In the genomic region with DNA sequence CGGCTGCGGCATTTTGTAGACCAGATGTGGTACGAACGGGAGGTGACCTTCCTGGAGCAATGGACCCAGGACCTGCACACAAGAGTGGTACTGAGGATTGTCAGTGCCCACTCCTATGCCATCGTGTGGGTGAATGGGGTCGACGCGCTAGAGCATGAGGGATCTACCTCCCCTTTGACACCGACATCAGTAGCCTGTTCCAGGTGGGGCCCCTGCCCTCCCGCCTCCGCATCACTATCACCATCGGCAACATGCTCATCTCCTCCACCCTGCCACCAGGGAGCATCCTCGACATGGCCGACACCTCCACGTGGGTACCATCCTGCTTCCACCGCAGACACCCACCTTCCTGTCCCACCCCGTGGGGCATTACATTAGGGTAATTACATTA, we compare ENCODE assay signal across 8 cellular contexts. TPM values are rescaled to one million over a fixed set of nuclear protein-coding genes. Genes with fewer than 3 reads are reported as not detected.
A peak's percentile ranks its signal among the peaks of the same experiment; 100 is the strongest.
DNase-seq lines count a peak whose midpoint lies in the region; ATAC-seq and TF ChIP-seq lines count a peak whose summit lies in the region.

No MANE protein-coding gene starts in this region.

- H2BK15ac ChIP-seq in neuronal stem cell (ENCODE audit: low read length), result no peak overlapping the region

- no peak overlapping the region for H2AFZ ChIP-seq in neuronal stem cell (ENCODE audit: low read length)

- H3K36me3 ChIP-seq in heart left ventricle, result peaks cover 0 to 22% (median 5%) of the 10 kb centered on the region in 9 donors
- H3K36me3 ChIP-seq in SJSA1, result peaks cover 3% of the 10 kb centered on the region
- H3K36me3 ChIP-seq in duodenal mucosa (ENCODE audit: control insufficient read depth in 1 of 2, insufficient read depth in 2 of 2, low read length in 2 of 2), result peaks cover 2 to 5% of the 10 kb centered on the region in 2 donors
- peaks cover 6 to 23% of the 10 kb centered on the region in 2 donors for H3K36me3 ChIP-seq in neuronal stem cell (replicated peaks in 1 of 2; ENCODE audit: control insufficient read depth in 2 of 2, insufficient read depth in 2 of 2, low read length in 2 of 2)

- peak overlapping the region; percentile 87 for H3K23ac ChIP-seq in neuronal stem cell (ENCODE audit: low read depth, low read length, poor library complexity)

- H3K9me3 ChIP-seq in heart left ventricle, result no peaks in the 10 kb centered on the region
- no peaks in the 10 kb centered on the region; the same call in 1 of the 2 replicates for H3K9me3 ChIP-seq in SJSA1 (replicated peaks)
- H3K9me3 ChIP-seq in duodenal mucosa (ENCODE audit: control insufficient read depth in 1 of 2, low read length in 2 of 2), result no peaks in the 10 kb centered on the region
- peaks cover 0 to 5% of the 10 kb centered on the region in 2 donors for H3K9me3 ChIP-seq in neuronal stem cell (replicated peaks in 1 of 2; ENCODE audit: control insufficient read depth in 2 of 2, insufficient read depth in 1 of 2, low read depth in 1 of 2, low read length in 2 of 2)

- intact Hi-C loops in heart left ventricle (cut with DNase I), result loop anchor here in 4 of 10 donors (2.0 to 10.0 kb wide), 4 partner anchors 348 to 463 kb away; partner anchors contain the start of gene GYPE (in 1 of the 4)
- intact Hi-C loops in left ventricle myocardium superior (cut with micrococcal nuclease), result no loop called here

- H3K14ac ChIP-seq in neuronal stem cell (ENCODE audit: low read length), result peak overlapping the region; percentile 89

- peak overlapping the region; percentile 53 for H2BK12ac ChIP-seq in neuronal stem cell (ENCODE audit: low read length)

- H4K91ac ChIP-seq in neuronal stem cell (ENCODE audit: low read depth, low read length, poor library complexity), result no peak overlapping the region

- H2BK120ac ChIP-seq in neuronal stem cell (ENCODE audit: low read depth, low read length), result peak overlapping the region; percentile 39

- peaks cover 0 to 15% (median 3%) of the 10 kb centered on the region in 12 donors for H3K4me1 ChIP-seq in heart left ventricle
- peaks cover 5% of the 10 kb centered on the region; the same call in 1 of the 2 replicates for H3K4me1 ChIP-seq in SJSA1 (replicated peaks)
- H3K4me1 ChIP-seq in duodenal mucosa (ENCODE audit: control insufficient read depth in 1 of 2, insufficient read depth in 2 of 2, low read length in 2 of 2), result peaks cover 5 to 14% of the 10 kb centered on the region in 2 donors
- H3K4me1 ChIP-seq in neuronal stem cell (ENCODE audit: control insufficient read depth in 2 of 2, insufficient read depth in 1 of 2, low read depth in 1 of 2, low read length in 2 of 2), result no peaks in the 10 kb centered on the region

- peak overlapping the region in 2 of 12 donors; percentile 48 to 64 for H3K27ac ChIP-seq in heart left ventricle
- no peak overlapping the region for H3K27ac ChIP-seq in SJSA1
- no peak overlapping the region for H3K27ac ChIP-seq in duodenal mucosa (ENCODE audit: low read depth, low read length)
- no peak overlapping the region for H3K27ac ChIP-seq in neuronal stem cell (replicated peaks; ENCODE audit: low read length)

- no peak overlapping the region for H3K4ac ChIP-seq in neuronal stem cell (ENCODE audit: low read length)

- no peak overlapping the region for H2BK5ac ChIP-seq in neuronal stem cell (ENCODE audit: low read length)

- H2AK5ac ChIP-seq in neuronal stem cell (ENCODE audit: low read depth, low read length), result peak overlapping the region; percentile 58

- no peak for TF ChIP-seq CTCF in heart left ventricle (IDR thresholded peaks at IDR 0.05)

- H3K4me3 ChIP-seq in heart left ventricle (peak overlapping the region; percentile 24 to 73 (median 66)), SJSA1 (peak overlapping the region; percentile 37), duodenal mucosa (ENCODE audit: low read depth in 1 of 2, low read length in 2 of 2) (peak overlapping the region; percentile 80 to 88), neuronal stem cell (ENCODE audit: low read length in 2 of 2) (peak overlapping the region in 1 of 2 donors; percentile 9)

- 46 to 69% (median 58%) methylated on average over 17 of the region's 17 CpGs for WGBS in heart left ventricle, 4 donors
- WGBS in neuronal stem cell (ENCODE audit: extremely low coverage in 2 of 2, insufficient read length in 2 of 2, insufficient replicate concordance in 1 of 2), 2 donors, result no CpG with 5 or more reads among the region's 17 CpGs

- H3K27me3 ChIP-seq in heart left ventricle (no peaks in the 10 kb centered on the region), SJSA1 (replicated peaks) (no peaks in the 10 kb centered on the region), duodenal mucosa (ENCODE audit: control insufficient read depth in 1 of 2, insufficient read depth in 2 of 2, low read length in 2 of 2) (no peaks in the 10 kb centered on the region), neuronal stem cell (ENCODE audit: control insufficient read depth in 3 of 3, insufficient read depth in 3 of 3, low read depth in 1 of 3, low read length in 3 of 3) (no peaks in the 10 kb centered on the region)

- H3K18ac ChIP-seq in neuronal stem cell (ENCODE audit: low read length), result peak overlapping the region; percentile 28

- no peak overlapping the region for H4K8ac ChIP-seq in neuronal stem cell (ENCODE audit: low read depth, low read length)

- DNase-seq in heart left ventricle (peak in 2 of 5 donors; percentile 33 to 58), left ventricle myocardium superior (no peak), SJSA1 (ENCODE audit: low read depth in 1 of 2, low spot score in 2 of 2) (no peak), neuronal stem cell (ENCODE audit: low spot score) (no peak), GM19240 (ENCODE audit: insufficient read length, low spot score) (no peak)

- H3K9ac ChIP-seq in duodenal mucosa (ENCODE audit: low read depth in 1 of 2, low read length in 2 of 2) (peak overlapping the region; percentile 48 to 59), neuronal stem cell (ENCODE audit: low read depth, low read length, poor library complexity) (no peak overlapping the region)

- H3K79me1 ChIP-seq in neuronal stem cell (ENCODE audit: low read depth, low read length), result no peaks in the 10 kb centered on the region

- ATAC-seq in heart left ventricle (peak in 3 of 4 donors; percentile 9 to 12 (median 12)), left ventricle myocardium superior (no peak), GM18505 (IDR thresholded peaks at IDR 0.05; ENCODE audit: unreplicated experiment) (no peak), HG03342 (IDR thresholded peaks at IDR 0.05; ENCODE audit: unreplicated experiment) (no peak)

- TF ChIP-seq POLR2A in heart left ventricle (IDR thresholded peaks at IDR 0.05), result no peak
- no peak for TF ChIP-seq POLR2A in GM18505 (IDR thresholded peaks at IDR 0.05; ENCODE audit: borderline replicate concordance, extremely low read depth, insufficient read depth, insufficient read length)

- H3K4me2 ChIP-seq in neuronal stem cell (ENCODE audit: insufficient read depth, low read length, poor library complexity, severe bottlenecking), result no peak overlapping the region

RNA-seq across cellular contexts. Expression of gene SMARCA5, which starts 46.2 kb away (rescaled TPM):
- total RNA-seq in heart left ventricle, result 10 to 100 TPM; 21.2 to 36.3 (median 30.3) TPM
- polyA plus RNA-seq in heart left ventricle, result 10 to 100 TPM in 1 of 2 donors, 1 to 10 TPM in 1; 9.1 to 18.5 TPM
- 31.1 TPM for total RNA-seq in left ventricle myocardium superior
- total RNA-seq in SJSA1 (2014; rRNA removed; shearing (Covaris generic)), result 38.1 and 46.9 TPM in 2 replicates
- 71.7 TPM for polyA plus RNA-seq in neuronal stem cell (2013, experiment 1 of 2)
- 72.7 TPM for polyA plus RNA-seq in neuronal stem cell (2013, experiment 2 of 2)

Comparison
In these comparisons a context has a peak if more than half of its experiments do, and no peak if none do; other contexts are left out.
1. ATAC-seq: peak in heart left ventricle (3 of 4); none in left ventricle myocardium superior (single experiment), GM18505 (single experiment) and HG03342 (single experiment).